ENCODE assay signal across 9 cellular contexts in the genomic region with DNA sequence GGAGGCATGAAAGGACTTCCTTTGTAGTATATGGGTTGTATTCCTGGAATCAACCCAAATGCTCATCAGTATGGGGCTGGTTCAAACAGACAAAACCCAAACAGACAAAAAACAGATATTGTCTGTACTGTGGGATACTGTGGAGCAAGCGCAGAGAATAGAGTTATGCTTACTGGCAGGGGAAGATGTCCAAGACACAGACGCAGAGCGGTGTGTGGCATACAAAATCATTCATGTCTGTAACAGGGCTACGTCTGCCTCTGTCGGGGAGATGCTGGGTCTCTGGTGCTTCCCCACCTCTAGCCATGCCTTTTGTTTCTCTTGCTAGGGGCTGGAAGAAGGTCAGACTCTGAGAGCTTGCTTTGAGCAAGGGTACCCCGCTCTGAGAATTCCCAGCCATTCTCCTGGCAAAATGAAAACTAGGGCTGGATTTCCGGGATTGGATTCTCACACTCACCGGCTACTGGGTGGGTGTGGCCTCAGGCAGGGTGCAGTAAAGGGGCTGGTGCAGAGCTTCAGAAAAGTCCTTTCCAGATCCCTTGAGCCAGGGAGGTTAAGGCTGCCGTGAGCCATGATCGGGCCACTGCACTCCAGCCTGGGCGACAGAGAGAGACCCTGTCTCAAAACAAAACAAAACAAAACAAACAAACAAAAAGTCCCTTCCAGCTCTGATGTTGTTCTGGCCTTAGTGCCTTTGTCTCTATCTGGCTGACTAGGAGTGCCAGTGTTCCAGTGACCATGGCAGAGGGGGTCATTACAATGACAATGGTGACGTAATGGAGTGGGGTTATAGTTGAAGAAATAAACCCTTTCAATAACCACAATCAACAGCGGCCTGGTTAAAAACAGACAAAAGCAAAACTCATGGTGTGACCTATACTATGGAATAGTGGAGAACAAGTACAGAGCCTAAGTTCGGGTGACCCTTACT. TPM values are rescaled to one million over a fixed set of nuclear protein-coding genes. Genes with fewer than 3 reads are reported as not detected.
A peak's percentile ranks its signal among the peaks of the same experiment; 100 is the strongest.
DNase-seq lines count a peak whose midpoint lies in the region; ATAC-seq, FAIRE-seq and TF ChIP-seq lines count a peak whose summit lies in the region.
"Had no signal": no experiment of that assay in that cellular context is flagged by ENCODE, and none has a peak within 500 bp of the region (broad histone marks: within the 10 kb centered on the region; RNA-seq: fewer than 3 reads in every experiment).

No MANE protein-coding gene starts in this region.

- POLR2A ChIA-PET in endothelial cell of umbilical vein (lab: Charles Lee), result no interaction called here

- peak; percentile 43 for DNase-seq in ELR (ENCODE audit: low read depth)
- DNase-seq in NCI-H226, result peak; percentile 35
- peak; percentile 10 for DNase-seq in endothelial cell of umbilical vein (ENCODE audit: low read depth, low spot score)
- peak; percentile 85 for DNase-seq in neural progenitor cell (ENCODE audit: low spot score)
- no peak for DNase-seq in lower leg skin (ENCODE audit: low spot score in 2 of 2)
- no peak for DNase-seq in activated CD4-positive, CD25-positive, alpha-beta regulatory T cell (lab: John Stamatoyannopoulos, UW)
- DNase-seq in effector CD4-positive, alpha-beta T cell, result no peak

- no peak overlapping the region for H3K4me2 ChIP-seq in endothelial cell of umbilical vein (ENCODE audit: insufficient read depth, low read length)
- peak overlapping the region; percentile 57 for H3K4me2 ChIP-seq in neural progenitor cell

- ATAC-seq in GM21723 (IDR thresholded peaks at IDR 0.05; ENCODE audit: unreplicated experiment), result no peak

- peaks cover 25% of the 10 kb centered on the region for H3K4me1 Mint-ChIP-seq in neural progenitor cell

- H3K27ac ChIP-seq in endothelial cell of umbilical vein (ENCODE audit: insufficient read depth, low read depth, low read length), result no peak overlapping the region
- H3K27ac ChIP-seq in neural progenitor cell, result no peak overlapping the region
- H3K27ac ChIP-seq: Peyer's patch had no signal

- no peaks in the 10 kb centered on the region for H3K36me3 Mint-ChIP-seq in neural progenitor cell

- intact Hi-C loops in endothelial cell of umbilical vein (cut with micrococcal nuclease), result loop anchor here (1.0 kb wide), 1 partner anchor 90 kb away; no protein-coding TSS in a partner anchor
- intact Hi-C loops in lower leg skin (cut with DNase I; ENCODE audit: low total_unique reads), result no loop called here

- H3K4me3 ChIP-seq in endothelial cell of umbilical vein (replicated peaks in 1 of 3; ENCODE audit: insufficient read depth in 1 of 3, low read depth in 1 of 3, low read length in 3 of 3) (no peak overlapping the region), neural progenitor cell (no peak overlapping the region), lower leg skin (ENCODE audit: low read depth, poor library complexity, severe bottlenecking) (no peak overlapping the region)
- H3K4me3 ChIP-seq: Peyer's patch had no signal

- peaks cover 30 to 40% of the 10 kb centered on the region in 2 experiments for H3K27me3 ChIP-seq in endothelial cell of umbilical vein (ENCODE audit: control insufficient read depth in 2 of 2, insufficient read depth in 2 of 2, low read length in 2 of 2)
- peaks cover 52% of the 10 kb centered on the region for H3K27me3 ChIP-seq in neural progenitor cell

- no TSS peak for BruUV-seq in endothelial cell of umbilical vein (replicated peaks; lab: Mats Ljungman, UMichigan)

- no peak for FAIRE-seq in endothelial cell of umbilical vein (lab: Jason Lieb, UNC)

- no peaks in the 10 kb centered on the region for H3K9me1 ChIP-seq in endothelial cell of umbilical vein (replicated peaks; ENCODE audit: control insufficient read depth, extremely low read depth, insufficient read depth, low read length)

- CTCF ChIA-PET in endothelial cell of umbilical vein (lab: Charles Lee), result no interaction called here

- TF ChIP-seq CTCF in endothelial cell of umbilical vein (IDR thresholded peaks at IDR 0.05; ENCODE audit: extremely low read depth in 1 of 2, insufficient read depth in 1 of 2, low read depth in 1 of 2, low read length in 2 of 2) (no peak), neural progenitor cell (IDR thresholded peaks at IDR 0.05) (no peak), lower leg skin (IDR thresholded peaks at IDR 0.05) (no peak)

- no peaks in the 10 kb centered on the region for H3K9me3 ChIP-seq in endothelial cell of umbilical vein (replicated peaks; ENCODE audit: control insufficient read depth, insufficient read depth, low read length)
- no peaks in the 10 kb centered on the region for H3K9me3 ChIP-seq in neural progenitor cell (ENCODE audit: low read depth)
- H3K9me3 ChIP-seq: Peyer's patch had no signal

- peaks cover 2% of the 10 kb centered on the region for H3K9me3 Mint-ChIP-seq in neural progenitor cell

- H2AFZ ChIP-seq in endothelial cell of umbilical vein (ENCODE audit: low read depth, low read length), result no peak overlapping the region
- H2AFZ ChIP-seq in neural progenitor cell (replicated peaks), result peak overlapping the region; percentile 57

- TF ChIP-seq POLR2A in endothelial cell of umbilical vein (IDR thresholded peaks at IDR 0.05; ENCODE audit: low read depth, low read length) (no peak), lower leg skin (IDR thresholded peaks at IDR 0.05) (no peak)

- H3K9ac ChIP-seq in endothelial cell of umbilical vein (replicated peaks; ENCODE audit: extremely low read depth, insufficient read depth, low read length) (no peak overlapping the region), neural progenitor cell (no peak overlapping the region)

- peaks cover 35% of the 10 kb centered on the region for H3F3A ChIP-seq in neural progenitor cell (ENCODE audit: low read depth)

- H3K4me3 Mint-ChIP-seq in neural progenitor cell, result no peak overlapping the region

- H4K20me1 ChIP-seq in endothelial cell of umbilical vein (replicated peaks; ENCODE audit: control insufficient read depth, extremely low read depth, insufficient read depth, low read length) (no peaks in the 10 kb centered on the region), neural progenitor cell (ENCODE audit: low read depth) (peaks cover 15% of the 10 kb centered on the region)

- H3K36me3 ChIP-seq in endothelial cell of umbilical vein (ENCODE audit: control insufficient read depth in 2 of 2, extremely low read depth in 1 of 2, insufficient read depth in 2 of 2, low read length in 2 of 2) (no peaks in the 10 kb centered on the region), neural progenitor cell (no peaks in the 10 kb centered on the region)
- H3K36me3 ChIP-seq: Peyer's patch had no signal

- H3K27me3 Mint-ChIP-seq in neural progenitor cell (ENCODE audit: insufficient read depth, low read depth), result peaks cover 32% of the 10 kb centered on the region

- no peak overlapping the region for H3K27ac Mint-ChIP-seq in neural progenitor cell

- 30 to 36% methylated on average over 14 of the region's 14 CpGs for WGBS in lower leg skin, 2 donors

- H3K79me2 ChIP-seq in endothelial cell of umbilical vein (ENCODE audit: control insufficient read depth, insufficient read depth, low read length) (no peaks in the 10 kb centered on the region), neural progenitor cell (ENCODE audit: low read depth) (no peaks in the 10 kb centered on the region)

- H3K4me1 ChIP-seq in endothelial cell of umbilical vein (ENCODE audit: control insufficient read depth, extremely low read depth, insufficient read depth, low read length) (no peaks in the 10 kb centered on the region), neural progenitor cell (peaks cover 18% of the 10 kb centered on the region)

- dilution Hi-C loops in endothelial cell of umbilical vein (cut with MboI; ENCODE audit: extremely low pct_ligation_motif_present, low sequenced_read_pairs), result no loop called here

TF ChIP-seq in endothelial cell of umbilical vein, 7 proteins besides CTCF, POLR2A, EP300 and RAD21:
- no peak for TF ChIP-seq EZH2 (IDR thresholded peaks at IDR 0.05; ENCODE audit: borderline replicate concordance, low read depth, low read length, severe bottlenecking)
- TF ChIP-seq JUN (IDR thresholded peaks at IDR 0.05; ENCODE audit: borderline replicate concordance, insufficient read depth, insufficient read length, low read depth), result no peak
- TF ChIP-seq FOS (IDR thresholded peaks at IDR 0.05; ENCODE audit: borderline replicate concordance, insufficient read depth, low read length), result no peak
- TF ChIP-seq MYC (IDR thresholded peaks at IDR 0.05; ENCODE audit: low read depth, low read length), result no peak
- no peak for TF ChIP-seq POLR2AphosphoS5 (IDR thresholded peaks at IDR 0.05; ENCODE audit: insufficient read depth, low read depth, low read length)
- TF ChIP-seq GATA2 (IDR thresholded peaks at IDR 0.05; ENCODE audit: insufficient read depth, insufficient read length, low read depth, low read length), result no peak
- TF ChIP-seq, protein P1, sequence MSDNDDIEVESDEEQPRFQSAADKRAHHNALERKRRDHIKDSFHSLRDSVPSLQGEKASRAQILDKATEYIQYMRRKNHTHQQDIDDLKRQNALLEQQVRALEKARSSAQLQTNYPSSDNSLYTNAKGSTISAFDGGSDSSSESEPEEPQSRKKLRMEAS (IDR thresholded peaks at IDR 0.05; ENCODE audit: insufficient read depth, insufficient read length), result no peak

RNA-seq across cellular contexts. Expression of a gene that starts 2.9 kb away (rescaled TPM):
- not detected in 2 replicates for total RNA-seq in endothelial cell of umbilical vein
- polyA plus RNA-seq in endothelial cell of umbilical vein, result not detected in 2 replicates
- polyA plus RNA-seq in endothelial cell of umbilical vein (2011; cell fraction: cytosol; rRNA removed), result not detected in 2 replicates
- not detected in 2 replicates for polyA plus RNA-seq in endothelial cell of umbilical vein (2011; cell fraction: nucleus; rRNA removed)
- polyA plus RNA-seq in endothelial cell of umbilical vein (2012), result not detected in 2 replicates
- not detected in 2 replicates for polyA minus RNA-seq in endothelial cell of umbilical vein
- polyA minus RNA-seq in endothelial cell of umbilical vein (2011; cell fraction: cytosol; rRNA and poly(A)+ RNA removed), result 1.3 TPM
- polyA minus RNA-seq in endothelial cell of umbilical vein (2011; cell fraction: nucleus; rRNA and poly(A)+ RNA removed), result not detected in 2 replicates
- total RNA-seq in neural progenitor cell (ENCODE audit: low replicate concordance), result 0.32 and 4.2 TPM in 2 replicates
- total RNA-seq in lower leg skin, result under 1 TPM in 3 of 4 donors, not detected in 1; 0.11 to 0.34 (median 0.26) TPM

Comparison
In these comparisons a context has a peak if more than half of its experiments do, and no peak if none do; other contexts are left out.
1. DNase-seq: peak in ELR (single experiment), NCI-H226 (single experiment), endothelial cell of umbilical vein (single experiment) and neural progenitor cell (single experiment); none in lower leg skin (0 of 2), activated CD4-positive, CD25-positive, alpha-beta regulatory T cell (0 of 4) and effector CD4-positive, alpha-beta T cell (single experiment).